Comparison of ENCODE assay signal across 17 cellular contexts in genomic region chr18:56374005-56374655, GRCh38.
DNase-seq lines count a peak whose midpoint lies in the region; TF ChIP-seq lines count a peak whose summit lies in the region.
"Had no signal": no experiment of that assay in that cellular context is flagged by ENCODE, and none has a peak within 500 bp of the region (broad histone marks: within the 10 kb centered on the region; RNA-seq: fewer than 3 reads in every experiment).

No MANE protein-coding gene starts in this region.

- no peaks in the 10 kb centered on the region for H3K27me3 ChIP-seq in PC-9 (ENCODE audit: insufficient read depth, low read depth)
- H3K27me3 ChIP-seq: BLaER1 had no signal

- H3K36me3 Mint-ChIP-seq in HFFc6 (ENCODE audit: low read depth) = no peaks in the 10 kb centered on the region
- H3K36me3 Mint-ChIP-seq: immature natural killer cell had no signal

- peaks cover 21% of the 10 kb centered on the region for H3K4me1 ChIP-seq in PC-9 (replicated peaks; ENCODE audit: insufficient read depth)
- H3K4me1 ChIP-seq: BLaER1 had no signal

- H3K4me3 ChIP-seq in PC-9 = peak overlapping the region; percentile 26; the same call in 1 of the 2 replicates
- H3K4me3 ChIP-seq: BLaER1 had no signal

- peaks cover 2% of the 10 kb centered on the region; the same call in 1 of the 2 replicates for H3K27me3 Mint-ChIP-seq in HFFc6 (ENCODE audit: insufficient read depth)

- H2AFZ ChIP-seq in PC-9 = peak overlapping the region; percentile 76

- no peaks in the 10 kb centered on the region for H3K79me2 ChIP-seq in PC-9 (ENCODE audit: low read depth)

- DNase-seq in HFFc6 = peak; percentile 16
- DNase-seq in PC-9 = peak in 1 of 2 experiments; percentile 66
- peak; percentile 15 for DNase-seq in fibroblast of gingiva (ENCODE audit: low read depth)
- peak; percentile 54 for DNase-seq in renal cortical epithelial cell (ENCODE audit: low read depth)
- no peak for DNase-seq in midbrain (lab: John Stamatoyannopoulos, UW)
- DNase-seq in NCI-H2029 (lab: John Stamatoyannopoulos, UW) = no peak
- DNase-seq in activated T-cell treated with anti-CD3 and anti-CD28 coated beads for 4 hours = no peak
- DNase-seq: activated effector memory CD4-positive, alpha-beta T cell treated with anti-CD3 and anti-CD28 coated beads, Interleukin-2, amount 50 U/mL, for 16 hours; H9; immature natural killer cell; KG1; NCI-H345; stimulated activated naive CD4-positive, alpha-beta T cell treated with Interleukin-2 at 50 U/mL for 16 hours; T1000; trophoblast cell had no signal

- H3K4me1 Mint-ChIP-seq in HFFc6 (ENCODE audit: low read depth) = peaks cover 31% of the 10 kb centered on the region
- H3K4me1 Mint-ChIP-seq: H9, immature natural killer cell, nephron had no signal

- H3F3A ChIP-seq in PC-9 (ENCODE audit: insufficient read depth, low read depth) = peaks cover 4% of the 10 kb centered on the region; the same call in 1 of the 2 replicates

- no peaks in the 10 kb centered on the region for H3K9me2 ChIP-seq in PC-9 (ENCODE audit: insufficient read depth)

- no peaks in the 10 kb centered on the region for H3K36me3 ChIP-seq in PC-9 (ENCODE audit: low read depth)
- H3K36me3 ChIP-seq: BLaER1 had no signal

- TF ChIP-seq CTCF in HFFc6 (IDR thresholded peaks at IDR 0.05) = no peak
- no peak for TF ChIP-seq CTCF in PC-9 (conservative IDR thresholded peaks at IDR 0.05)

- H3K4me2 ChIP-seq in PC-9 = peak overlapping the region; percentile 65
- H3K4me2 ChIP-seq: BLaER1 had no signal

- CTCF ChIA-PET in PC-9 (lab: Charles Lee) = no interaction called here

- no TSS peak for BruUV-seq in PC-9 (replicated peaks; lab: Mats Ljungman, UMichigan)

- intact Hi-C loops in PC-9 (cut with micrococcal nuclease; ENCODE audit: unreplicated experiment) = no loop called here

- no peaks in the 10 kb centered on the region for H3K9me3 Mint-ChIP-seq in HFFc6
- H3K9me3 Mint-ChIP-seq: H9, nephron had no signal

- H3K27ac ChIP-seq in PC-9 = peak overlapping the region; percentile 96
- H3K27ac ChIP-seq: BLaER1 had no signal

- peak overlapping the region; percentile 39 for H3K27ac Mint-ChIP-seq in HFFc6
- H3K27ac Mint-ChIP-seq: H9, immature natural killer cell, nephron had no signal

- no peaks in the 10 kb centered on the region for H4K20me1 ChIP-seq in PC-9 (ENCODE audit: insufficient read depth)
- H4K20me1 ChIP-seq: BLaER1 had no signal

- H3K9me3 ChIP-seq in PC-9 (ENCODE audit: insufficient read depth, low read depth) = no peaks in the 10 kb centered on the region
- H3K9me3 ChIP-seq: BLaER1 had no signal

- POLR2A ChIA-PET in PC-9 (lab: Charles Lee; ENCODE audit: unreplicated experiment) = no interaction called here

- peak overlapping the region; percentile 58 for H3K4me3 Mint-ChIP-seq in HFFc6
- H3K4me3 Mint-ChIP-seq: H9, immature natural killer cell, nephron had no signal

Comparison
In these comparisons a context has a peak if more than half of its experiments do, and no peak if none do; other contexts are left out.
1. DNase-seq: peak in HFFc6 (single experiment), fibroblast of gingiva (single experiment) and renal cortical epithelial cell (single experiment); none in midbrain (single experiment), NCI-H2029 (single experiment) and activated T-cell treated with anti-CD3 and anti-CD28 coated beads for 4 hours (single experiment).